ENCODE assay signal across 10 cellular contexts in the genomic region with DNA sequence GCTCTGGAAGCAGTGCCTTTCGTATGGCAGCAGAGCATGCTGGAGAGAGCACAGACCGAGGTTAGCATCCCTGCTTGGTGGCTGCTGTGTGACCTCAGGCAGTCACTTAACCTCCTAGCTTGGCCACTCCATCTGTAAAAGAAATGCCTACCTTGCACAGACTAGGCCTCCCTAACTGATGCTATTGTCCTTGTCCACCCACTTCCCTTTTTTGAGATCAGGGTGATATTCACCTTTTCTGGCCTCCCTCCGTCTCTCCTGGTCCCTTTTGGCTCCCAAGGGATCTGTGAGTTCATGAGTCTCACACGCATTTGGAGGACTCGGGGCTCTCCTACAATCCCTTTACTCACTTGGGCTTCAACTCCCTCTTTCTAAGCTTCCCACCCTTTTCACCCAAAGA. TPM values are rescaled to one million over a fixed set of nuclear protein-coding genes. Genes with fewer than 3 reads are reported as not detected.
"Had no signal": no experiment of that assay in that cellular context is flagged by ENCODE, and none has a peak within 500 bp of the region (broad histone marks: within the 10 kb centered on the region; RNA-seq: fewer than 3 reads in every experiment).

No MANE protein-coding gene starts in this region.

- H3K9ac ChIP-seq: KMS-11 had no signal

- H3K4me2 ChIP-seq: GM23338, KMS-11 had no signal

- H3K4me1 Mint-ChIP-seq: GM23338, H9 had no signal

- ATAC-seq: GM23338 had no signal

- DNase-seq: H9, HCEC 1CT, IMR-90, KBM-7 had no signal

- H3K9me3 Mint-ChIP-seq: GM23338, H9 had no signal

- H3K4me3 ChIP-seq: GM23338 had no signal

- FAIRE-seq: H1, H54, HTR-8/SVneo had no signal

- H3K27ac Mint-ChIP-seq: GM23338, H9 had no signal

- H2AFZ ChIP-seq: GM23338 had no signal

- H3K4me3 Mint-ChIP-seq: GM23338, H9 had no signal

- H3K27ac ChIP-seq: KMS-11 had no signal

RNA-seq across cellular contexts. Expression of a gene that starts 37.2 kb away (rescaled TPM):
- total RNA-seq: HT-29 had no signal
